ENCODE assay signal across 1 cellular context in the genomic region with DNA sequence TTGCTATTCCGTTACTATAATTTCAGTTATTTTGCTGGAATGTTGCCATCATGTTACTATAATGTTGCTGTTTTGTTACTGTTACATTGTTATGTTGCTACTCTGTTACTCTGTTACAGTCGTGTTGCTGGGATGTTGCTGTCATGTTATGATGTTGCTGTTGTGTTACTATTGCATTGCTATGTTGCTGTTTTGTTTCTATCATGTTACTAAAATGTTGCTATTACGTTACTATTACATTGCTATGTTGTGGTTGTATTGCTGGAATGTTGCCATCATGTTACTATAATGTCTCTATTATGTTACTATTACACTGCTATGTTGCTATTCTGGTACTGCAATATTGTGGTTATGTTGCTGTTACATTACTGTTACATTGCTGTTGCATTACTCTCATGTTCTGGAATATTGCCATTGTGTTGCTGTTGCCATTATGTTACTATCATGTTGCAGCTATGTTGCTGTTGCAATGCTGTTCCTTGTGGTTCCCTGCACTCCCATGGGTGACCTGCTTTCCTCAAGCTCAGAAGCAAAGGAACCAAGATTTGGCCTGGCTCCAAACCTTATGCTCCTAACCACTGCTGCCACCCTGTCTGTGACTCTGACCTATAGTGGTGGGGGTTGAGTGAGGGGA.
TF ChIP-seq lines count a peak whose summit lies in the region.

No MANE protein-coding gene starts in this region.

TF ChIP-seq in HEK293, 187 proteins besides CTCF, POLR2A, EP300 and RAD21 (continued from another document):
- TF ChIP-seq, protein P1, sequence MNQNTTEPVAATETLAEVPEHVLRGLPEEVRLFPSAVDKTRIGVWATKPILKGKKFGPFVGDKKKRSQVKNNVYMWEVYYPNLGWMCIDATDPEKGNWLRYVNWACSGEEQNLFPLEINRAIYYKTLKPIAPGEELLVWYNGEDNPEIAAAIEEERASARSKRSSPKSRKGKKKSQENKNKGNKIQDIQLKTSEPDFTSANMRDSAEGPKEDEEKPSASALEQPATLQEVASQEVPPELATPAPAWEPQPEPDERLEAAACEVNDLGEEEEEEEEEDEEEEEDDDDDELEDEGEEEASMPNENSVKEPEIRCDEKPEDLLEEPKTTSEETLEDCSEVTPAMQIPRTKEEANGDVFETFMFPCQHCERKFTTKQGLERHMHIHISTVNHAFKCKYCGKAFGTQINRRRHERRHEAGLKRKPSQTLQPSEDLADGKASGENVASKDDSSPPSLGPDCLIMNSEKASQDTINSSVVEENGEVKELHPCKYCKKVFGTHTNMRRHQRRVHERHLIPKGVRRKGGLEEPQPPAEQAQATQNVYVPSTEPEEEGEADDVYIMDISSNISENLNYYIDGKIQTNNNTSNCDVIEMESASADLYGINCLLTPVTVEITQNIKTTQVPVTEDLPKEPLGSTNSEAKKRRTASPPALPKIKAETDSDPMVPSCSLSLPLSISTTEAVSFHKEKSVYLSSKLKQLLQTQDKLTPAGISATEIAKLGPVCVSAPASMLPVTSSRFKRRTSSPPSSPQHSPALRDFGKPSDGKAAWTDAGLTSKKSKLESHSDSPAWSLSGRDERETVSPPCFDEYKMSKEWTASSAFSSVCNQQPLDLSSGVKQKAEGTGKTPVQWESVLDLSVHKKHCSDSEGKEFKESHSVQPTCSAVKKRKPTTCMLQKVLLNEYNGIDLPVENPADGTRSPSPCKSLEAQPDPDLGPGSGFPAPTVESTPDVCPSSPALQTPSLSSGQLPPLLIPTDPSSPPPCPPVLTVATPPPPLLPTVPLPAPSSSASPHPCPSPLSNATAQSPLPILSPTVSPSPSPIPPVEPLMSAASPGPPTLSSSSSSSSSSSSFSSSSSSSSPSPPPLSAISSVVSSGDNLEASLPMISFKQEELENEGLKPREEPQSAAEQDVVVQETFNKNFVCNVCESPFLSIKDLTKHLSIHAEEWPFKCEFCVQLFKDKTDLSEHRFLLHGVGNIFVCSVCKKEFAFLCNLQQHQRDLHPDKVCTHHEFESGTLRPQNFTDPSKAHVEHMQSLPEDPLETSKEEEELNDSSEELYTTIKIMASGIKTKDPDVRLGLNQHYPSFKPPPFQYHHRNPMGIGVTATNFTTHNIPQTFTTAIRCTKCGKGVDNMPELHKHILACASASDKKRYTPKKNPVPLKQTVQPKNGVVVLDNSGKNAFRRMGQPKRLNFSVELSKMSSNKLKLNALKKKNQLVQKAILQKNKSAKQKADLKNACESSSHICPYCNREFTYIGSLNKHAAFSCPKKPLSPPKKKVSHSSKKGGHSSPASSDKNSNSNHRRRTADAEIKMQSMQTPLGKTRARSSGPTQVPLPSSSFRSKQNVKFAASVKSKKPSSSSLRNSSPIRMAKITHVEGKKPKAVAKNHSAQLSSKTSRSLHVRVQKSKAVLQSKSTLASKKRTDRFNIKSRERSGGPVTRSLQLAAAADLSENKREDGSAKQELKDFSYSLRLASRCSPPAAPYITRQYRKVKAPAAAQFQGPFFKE (tag by site-specific recombination; IDR thresholded peaks at IDR 0.05; ENCODE audit: borderline replicate concordance) = no peak
- TF ChIP-seq ZNF658 (tag by site-specific recombination; IDR thresholded peaks at IDR 0.05) (no peak), ZNF302 (tag by site-specific recombination; IDR thresholded peaks at IDR 0.05; ENCODE audit: low read depth) (no peak), ZNF138 (tag by site-specific recombination; IDR thresholded peaks at IDR 0.05; ENCODE audit: borderline replicate concordance) (no peak), SP3 (tag by site-specific recombination; IDR thresholded peaks at IDR 0.05) (no peak), ZNF76 (tag by site-specific recombination; IDR thresholded peaks at IDR 0.05; ENCODE audit: borderline replicate concordance, low read depth) (no peak), OSR2 (tag by site-specific recombination; IDR thresholded peaks at IDR 0.05) (no peak), ZNF837 (tag by site-specific recombination; IDR thresholded peaks at IDR 0.05) (no peak), ZNF140 (tag by site-specific recombination; IDR thresholded peaks at IDR 0.05) (no peak), ZNF416 (tag by site-specific recombination; IDR thresholded peaks at IDR 0.05) (no peak), ZNF341 (tag by site-specific recombination; IDR thresholded peaks at IDR 0.05; ENCODE audit: low read depth) (no peak), TRIM28 (IDR thresholded peaks at IDR 0.05; ENCODE audit: borderline replicate concordance, low read length) (no peak), SCRT2 (tag by site-specific recombination; IDR thresholded peaks at IDR 0.05) (0 out of 2 replicates have a peak, but pooled peaks have one; percentile 12), ZNF549 (tag by site-specific recombination; IDR thresholded peaks at IDR 0.05) (0 out of 2 replicates have a peak, but pooled peaks have one; percentile 29), ZNF473 (tag by site-specific recombination; IDR thresholded peaks at IDR 0.05) (no peak), ZNF548 (tag by site-specific recombination; IDR thresholded peaks at IDR 0.05) (no peak), ZNF169 (tag by site-specific recombination; IDR thresholded peaks at IDR 0.05) (0 out of 2 replicates have a peak, but pooled peaks have one; percentile 59), ZBTB17 (tag by site-specific recombination; IDR thresholded peaks at IDR 0.05) (no peak)
- TF ChIP-seq, protein P2, sequence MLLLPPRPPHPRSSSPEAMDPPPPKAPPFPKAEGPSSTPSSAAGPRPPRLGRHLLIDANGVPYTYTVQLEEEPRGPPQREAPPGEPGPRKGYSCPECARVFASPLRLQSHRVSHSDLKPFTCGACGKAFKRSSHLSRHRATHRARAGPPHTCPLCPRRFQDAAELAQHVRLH (tag by site-specific recombination; IDR thresholded peaks at IDR 0.05) = no peak
- TF ChIP-seq, protein P3, sequence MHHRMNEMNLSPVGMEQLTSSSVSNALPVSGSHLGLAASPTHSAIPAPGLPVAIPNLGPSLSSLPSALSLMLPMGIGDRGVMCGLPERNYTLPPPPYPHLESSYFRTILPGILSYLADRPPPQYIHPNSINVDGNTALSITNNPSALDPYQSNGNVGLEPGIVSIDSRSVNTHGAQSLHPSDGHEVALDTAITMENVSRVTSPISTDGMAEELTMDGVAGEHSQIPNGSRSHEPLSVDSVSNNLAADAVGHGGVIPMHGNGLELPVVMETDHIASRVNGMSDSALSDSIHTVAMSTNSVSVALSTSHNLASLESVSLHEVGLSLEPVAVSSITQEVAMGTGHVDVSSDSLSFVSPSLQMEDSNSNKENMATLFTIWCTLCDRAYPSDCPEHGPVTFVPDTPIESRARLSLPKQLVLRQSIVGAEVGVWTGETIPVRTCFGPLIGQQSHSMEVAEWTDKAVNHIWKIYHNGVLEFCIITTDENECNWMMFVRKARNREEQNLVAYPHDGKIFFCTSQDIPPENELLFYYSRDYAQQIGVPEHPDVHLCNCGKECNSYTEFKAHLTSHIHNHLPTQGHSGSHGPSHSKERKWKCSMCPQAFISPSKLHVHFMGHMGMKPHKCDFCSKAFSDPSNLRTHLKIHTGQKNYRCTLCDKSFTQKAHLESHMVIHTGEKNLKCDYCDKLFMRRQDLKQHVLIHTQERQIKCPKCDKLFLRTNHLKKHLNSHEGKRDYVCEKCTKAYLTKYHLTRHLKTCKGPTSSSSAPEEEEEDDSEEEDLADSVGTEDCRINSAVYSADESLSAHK (tag by site-specific recombination; IDR thresholded peaks at IDR 0.05) = no peak
- TF ChIP-seq, protein P4, sequence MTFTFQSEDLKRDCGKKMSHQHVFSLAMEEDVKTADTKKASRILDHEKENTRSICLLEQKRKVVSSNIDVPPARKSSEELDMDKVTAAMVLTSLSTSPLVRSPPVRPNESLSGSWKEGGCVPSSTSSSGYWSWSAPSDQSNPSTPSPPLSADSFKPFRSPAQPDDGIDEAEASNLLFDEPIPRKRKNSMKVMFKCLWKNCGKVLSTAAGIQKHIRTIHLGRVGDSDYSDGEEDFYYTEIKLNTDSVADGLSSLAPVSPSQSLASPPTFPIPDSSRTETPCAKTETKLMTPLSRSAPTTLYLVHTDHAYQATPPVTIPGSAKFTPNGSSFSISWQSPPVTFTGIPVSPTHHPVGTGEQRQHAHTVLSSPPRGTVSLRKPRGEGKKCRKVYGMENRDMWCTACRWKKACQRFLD (tag by site-specific recombination; IDR thresholded peaks at IDR 0.05) = no peak
- TF ChIP-seq, protein P5, sequence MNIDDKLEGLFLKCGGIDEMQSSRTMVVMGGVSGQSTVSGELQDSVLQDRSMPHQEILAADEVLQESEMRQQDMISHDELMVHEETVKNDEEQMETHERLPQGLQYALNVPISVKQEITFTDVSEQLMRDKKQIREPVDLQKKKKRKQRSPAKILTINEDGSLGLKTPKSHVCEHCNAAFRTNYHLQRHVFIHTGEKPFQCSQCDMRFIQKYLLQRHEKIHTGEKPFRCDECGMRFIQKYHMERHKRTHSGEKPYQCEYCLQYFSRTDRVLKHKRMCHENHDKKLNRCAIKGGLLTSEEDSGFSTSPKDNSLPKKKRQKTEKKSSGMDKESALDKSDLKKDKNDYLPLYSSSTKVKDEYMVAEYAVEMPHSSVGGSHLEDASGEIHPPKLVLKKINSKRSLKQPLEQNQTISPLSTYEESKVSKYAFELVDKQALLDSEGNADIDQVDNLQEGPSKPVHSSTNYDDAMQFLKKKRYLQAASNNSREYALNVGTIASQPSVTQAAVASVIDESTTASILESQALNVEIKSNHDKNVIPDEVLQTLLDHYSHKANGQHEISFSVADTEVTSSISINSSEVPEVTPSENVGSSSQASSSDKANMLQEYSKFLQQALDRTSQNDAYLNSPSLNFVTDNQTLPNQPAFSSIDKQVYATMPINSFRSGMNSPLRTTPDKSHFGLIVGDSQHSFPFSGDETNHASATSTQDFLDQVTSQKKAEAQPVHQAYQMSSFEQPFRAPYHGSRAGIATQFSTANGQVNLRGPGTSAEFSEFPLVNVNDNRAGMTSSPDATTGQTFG (tag by site-specific recombination; IDR thresholded peaks at IDR 0.05; ENCODE audit: borderline replicate concordance) = no peak
- TF ChIP-seq, protein P6, sequence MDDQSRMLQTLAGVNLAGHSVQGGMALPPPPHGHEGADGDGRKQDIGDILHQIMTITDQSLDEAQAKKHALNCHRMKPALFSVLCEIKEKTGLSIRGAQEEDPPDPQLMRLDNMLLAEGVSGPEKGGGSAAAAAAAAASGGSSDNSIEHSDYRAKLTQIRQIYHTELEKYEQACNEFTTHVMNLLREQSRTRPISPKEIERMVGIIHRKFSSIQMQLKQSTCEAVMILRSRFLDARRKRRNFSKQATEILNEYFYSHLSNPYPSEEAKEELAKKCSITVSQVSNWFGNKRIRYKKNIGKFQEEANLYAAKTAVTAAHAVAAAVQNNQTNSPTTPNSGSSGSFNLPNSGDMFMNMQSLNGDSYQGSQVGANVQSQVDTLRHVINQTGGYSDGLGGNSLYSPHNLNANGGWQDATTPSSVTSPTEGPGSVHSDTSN (CRISPR knock-in tag; IDR thresholded peaks at IDR 0.05) = no peak
